In the genomic region with DNA sequence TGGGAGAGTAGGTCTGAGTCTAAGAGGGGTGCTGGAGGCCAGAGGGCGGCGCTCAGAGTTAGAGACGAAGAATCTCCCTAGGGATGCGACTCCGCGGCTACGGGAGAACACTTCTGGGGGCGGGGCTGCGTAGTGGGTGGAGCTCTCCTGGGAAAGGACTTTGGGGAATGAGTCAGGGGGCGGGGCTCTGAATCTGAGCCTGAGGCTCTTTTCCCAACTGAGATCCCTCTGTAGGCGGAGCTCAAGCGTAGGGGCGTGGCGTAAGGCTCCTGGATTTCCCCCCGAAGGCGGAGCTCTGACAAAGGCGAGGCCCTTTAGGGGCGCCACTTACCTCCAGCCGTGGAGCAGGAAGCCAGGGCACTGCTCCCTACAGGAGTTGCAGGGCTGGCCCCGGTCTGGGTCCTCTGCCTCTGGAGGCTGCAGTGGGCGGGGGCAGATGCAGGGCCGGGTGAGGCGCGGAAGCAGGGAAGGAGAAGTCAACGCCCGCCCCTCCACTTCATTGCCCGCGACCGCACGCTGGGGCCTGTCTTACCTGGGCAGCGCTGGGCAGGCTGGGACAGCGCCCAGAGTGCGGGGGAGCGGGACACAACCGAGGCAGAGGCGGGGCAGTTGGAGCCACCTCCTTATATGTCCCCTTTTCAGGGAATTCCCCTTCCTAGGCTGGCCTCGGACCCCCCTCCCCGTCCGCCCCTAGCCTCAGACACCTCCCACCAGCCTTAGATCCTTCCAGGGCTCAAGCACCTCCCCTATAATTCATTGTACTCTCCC, we compare ENCODE assay signal across 8 cellular contexts. TPM values are rescaled to one million over a fixed set of nuclear protein-coding genes. Genes with fewer than 3 reads are reported as not detected.
A peak's percentile ranks its signal among the peaks of the same experiment; 100 is the strongest.
DNase-seq lines count a peak whose midpoint lies in the region; ATAC-seq, FAIRE-seq and TF ChIP-seq lines count a peak whose summit lies in the region.

No MANE protein-coding gene starts in this region.

- peaks cover 3 to 7% (median 5%) of the 10 kb centered on the region in 3 donors for H3K4me1 Mint-ChIP-seq in IgD-negative memory B cell
- H3K4me1 Mint-ChIP-seq in stimulated activated naive CD8-positive, alpha-beta T cell treated with anti-CD3 and anti-CD28 coated beads, Interleukin-15, amount 100 ng/mL, for 72 hours: peaks cover 46% of the 10 kb centered on the region

- intact Hi-C loops in left lung (cut with DNase I): no loop called here

- H3K4me1 ChIP-seq in A549: peaks cover 26% of the 10 kb centered on the region
- H3K4me1 ChIP-seq in left lung: peaks cover 0 to 12% of the 10 kb centered on the region in 2 donors

- ATAC-seq in A549 (peak; percentile 71 to 87), left lung (peak; percentile 84)
- peak; percentile 74 for ATAC-seq in stimulated activated naive CD8-positive, alpha-beta T cell treated with anti-CD3 and anti-CD28 coated beads, Interleukin-15, amount 100 ng/mL, for 72 hours

- H3K9me3 ChIP-seq in A549 (no peaks in the 10 kb centered on the region), left lung (no peaks in the 10 kb centered on the region)

- H3K27ac Mint-ChIP-seq in IgD-negative memory B cell: peak overlapping the region; percentile 78 to 98 (median 89)
- peak overlapping the region in 1 of 2 donors; percentile 69 for H3K27ac Mint-ChIP-seq in stimulated activated naive CD8-positive, alpha-beta T cell treated with anti-CD3 and anti-CD28 coated beads, Interleukin-15, amount 100 ng/mL, for 72 hours

- H3K4me3 ChIP-seq in A549 (peak overlapping the region; percentile 63), left lung (peak overlapping the region; percentile 22 to 51)

- TF ChIP-seq CTCF in A549 (IDR thresholded peaks at IDR 0.05) (no peak), left lung (IDR thresholded peaks at IDR 0.05) (no peak)

- peak overlapping the region; percentile 99 for H3K4me2 ChIP-seq in A549

- WGBS in A549 (ENCODE audit: missing lambda C conversion rate): 0% methylated on average over 11 of the region's 39 CpGs

- no peak for TF ChIP-seq EP300 in A549 (IDR thresholded peaks at IDR 0.05)

- H3K36me3 ChIP-seq in left lung: peaks cover 0 to 24% of the 10 kb centered on the region in 2 donors

- peaks cover 0 to 1% (median 0%) of the 10 kb centered on the region in 3 donors for H3K9me3 Mint-ChIP-seq in IgD-negative memory B cell
- no peaks in the 10 kb centered on the region for H3K9me3 Mint-ChIP-seq in stimulated activated naive CD8-positive, alpha-beta T cell treated with anti-CD3 and anti-CD28 coated beads, Interleukin-15, amount 100 ng/mL, for 72 hours

- POLR2A ChIA-PET in A549 (lab: Yijun Ruan, JAX): interaction anchor here (0.7 to 1.2 kb wide), 5 partner anchors 13 to 226 kb away, joined by 3 to 11 read pairs (median 5); a partner anchor contains a TSS

- H3K4me3 Mint-ChIP-seq in IgD-negative memory B cell: peak overlapping the region; percentile 73 to 89 (median 88)
- H3K4me3 Mint-ChIP-seq in stimulated activated naive CD8-positive, alpha-beta T cell treated with anti-CD3 and anti-CD28 coated beads, Interleukin-15, amount 100 ng/mL, for 72 hours: peak overlapping the region; percentile 86 to 94

- CTCF ChIA-PET in A549 (lab: Yijun Ruan, JAX): interaction anchor here (0.7 to 2.0 kb wide), 5 partner anchors 15 to 102 kb away, joined by 3 to 8 read pairs (median 3); no protein-coding TSS in a partner anchor

- H3K27ac ChIP-seq in A549: peak overlapping the region; percentile 84 to 100
- H3K27ac ChIP-seq in left lung: peak overlapping the region; percentile 44 to 75

- H3K27me3 ChIP-seq in left lung: no peaks in the 10 kb centered on the region

- DNase-seq in A549 (ENCODE audit: low read depth in 1 of 2, low spot score in 1 of 2): peak; percentile 69 to 95
- no peak for DNase-seq in GM12892 (ENCODE audit: insufficient read length)
- DNase-seq in SK-N-DZ (ENCODE audit: low spot score): peak; percentile 89
- peak; percentile 85 for DNase-seq in dedifferentiated amniotic fluid mesenchymal stem cell (ENCODE audit: extremely low spot score)
- peak; percentile 90 to 92 for DNase-seq in left lung
- DNase-seq in stimulated activated naive CD8-positive, alpha-beta T cell treated with anti-CD3 and anti-CD28 coated beads, Interleukin-15, amount 100 ng/mL, for 72 hours: peak; percentile 21 to 42
- no peak for DNase-seq in GM19238 (ENCODE audit: insufficient read length, low spot score)

- FAIRE-seq in A549 (lab: Jason Lieb, UNC) (peak; percentile 100), GM12892 (lab: Jason Lieb, UNC) (no peak)

- TF ChIP-seq RAD21 in A549 (conservative IDR thresholded peaks at IDR 0.05 in 1 of 2, IDR thresholded peaks at IDR 0.05 in 1 of 2): 0 out of 5 replicates have a peak, but pooled peaks of 1 of the 2 experiments have one; percentile 15

- H3K36me3 Mint-ChIP-seq in IgD-negative memory B cell: no peaks in the 10 kb centered on the region

- H3K27me3 Mint-ChIP-seq in IgD-negative memory B cell: no peaks in the 10 kb centered on the region
- H3K27me3 Mint-ChIP-seq in stimulated activated naive CD8-positive, alpha-beta T cell treated with anti-CD3 and anti-CD28 coated beads, Interleukin-15, amount 100 ng/mL, for 72 hours: no peaks in the 10 kb centered on the region

- TF ChIP-seq POLR2A in A549 (IDR thresholded peaks at IDR 0.05; ENCODE audit: low read length): peak; percentile 62
- TF ChIP-seq POLR2A in GM12892 (IDR thresholded peaks at IDR 0.05; ENCODE audit: low read depth, low read length): peak; percentile 35; the same call in 1 of the 2 replicates

TF ChIP-seq in A549, 52 proteins besides CTCF, POLR2A, EP300 and RAD21 (continues in another document):
- no peak for TF ChIP-seq FOSL2 (IDR thresholded peaks at IDR 0.05)
- TF ChIP-seq FOSL2 (CRISPR knock-in tag; IDR thresholded peaks at IDR 0.05): peak; percentile 67
- peak in 1 of 2 experiments; percentile 59; a peak in 1 of 5 replicates for TF ChIP-seq JUN (IDR thresholded peaks at IDR 0.05)

RNA-seq across cellular contexts. Expression of a gene that starts 1.7 kb away (rescaled TPM):
- polyA plus RNA-seq in A549 (2011; rRNA removed) (7.9 and 9.3 TPM in 2 replicates), A549 (2017; fragmentation: RNase III; extraction: RNeasy Plus Mini Kit Qiagen cat#74134 plus additional on column Dnase treatment) (12.9 to 14.1 TPM (median 14.0 TPM) in 3 replicates), IgD-negative memory B cell (9.5 TPM)
- 16.9 and 23.0 TPM in 2 replicates for polyA plus RNA-seq in A549 (2012; cell fraction: cytosol; rRNA removed)
- 54.4 and 68.6 TPM in 2 replicates for polyA plus RNA-seq in A549 (2012; cell fraction: nucleus; rRNA removed)
- 10.3 and 17.7 TPM in 2 replicates for polyA minus RNA-seq in A549 (2011; rRNA and poly(A)+ RNA removed)
- 9.1 TPM for polyA plus RNA-seq in GM12892 (2012; ENCODE audit: missing spikeins)
- 0.42 TPM in 1 of 2 replicates, not detected in the other for polyA plus RNA-seq in SK-N-DZ (2014; cell fraction: cytosol; rRNA removed)
- not detected in 2 replicates for polyA plus RNA-seq in SK-N-DZ (2014; cell fraction: nucleus; rRNA removed)
- total RNA-seq in left lung: 10 to 100 TPM; 14.0 to 17.6 TPM

RNA-seq across cellular contexts. Expression of a gene that starts 12.8 kb away (rescaled TPM):
- 209 and 277 TPM in 2 replicates for polyA plus RNA-seq in A549 (2011; rRNA removed)
- 406 and 428 TPM in 2 replicates for polyA plus RNA-seq in A549 (2012; cell fraction: cytosol; rRNA removed)
- 165 and 236 TPM in 2 replicates for polyA plus RNA-seq in A549 (2012; cell fraction: nucleus; rRNA removed)
- 162 to 168 TPM (median 164 TPM) in 3 replicates for polyA plus RNA-seq in A549 (2017; fragmentation: RNase III; extraction: RNeasy Plus Mini Kit Qiagen cat#74134 plus additional on column Dnase treatment)
- polyA minus RNA-seq in A549 (2011; rRNA and poly(A)+ RNA removed): 267 and 271 TPM in 2 replicates
- 38.2 TPM for polyA plus RNA-seq in GM12892 (2012; ENCODE audit: missing spikeins)
- 292 TPM for polyA plus RNA-seq in IgD-negative memory B cell
- 3.0 and 4.3 TPM in 2 replicates for polyA plus RNA-seq in SK-N-DZ (2014; cell fraction: cytosol; rRNA removed)
- 0.61 and 4.2 TPM in 2 replicates for polyA plus RNA-seq in SK-N-DZ (2014; cell fraction: nucleus; rRNA removed)
- total RNA-seq in left lung: 100 to 1,000 TPM in 1 of 2 donors, 10 to 100 TPM in 1; 79.8 to 241 TPM

RNA-seq across cellular contexts. Expression of a gene that starts 15.5 kb away (rescaled TPM):
- polyA plus RNA-seq in A549 (2011; rRNA removed): 1.3 and 1.7 TPM in 2 replicates
- 1.5 and 1.6 TPM in 2 replicates for polyA plus RNA-seq in A549 (2012; cell fraction: cytosol; rRNA removed)
- polyA plus RNA-seq in A549 (2012; cell fraction: nucleus; rRNA removed): 2.1 and 2.6 TPM in 2 replicates
- polyA plus RNA-seq in A549 (2017; fragmentation: RNase III; extraction: RNeasy Plus Mini Kit Qiagen cat#74134 plus additional on column Dnase treatment): 3.3 to 4.0 TPM (median 3.8 TPM) in 3 replicates
- 1.1 and 1.3 TPM in 2 replicates for polyA minus RNA-seq in A549 (2011; rRNA and poly(A)+ RNA removed)
- polyA plus RNA-seq in GM12892 (2012; ENCODE audit: missing spikeins): 1.2 TPM
- polyA plus RNA-seq in IgD-negative memory B cell: 1.1 TPM
- 85.8 and 95.0 TPM in 2 replicates for polyA plus RNA-seq in SK-N-DZ (2014; cell fraction: cytosol; rRNA removed)
- polyA plus RNA-seq in SK-N-DZ (2014; cell fraction: nucleus; rRNA removed): 34.6 and 45.1 TPM in 2 replicates
- 1 to 10 TPM; 2.1 to 3.0 TPM for total RNA-seq in left lung

RNA-seq across cellular contexts. Expression of a gene that starts 21.9 kb away (rescaled TPM):
- polyA plus RNA-seq in A549 (2011; rRNA removed) (1.1 and 1.2 TPM in 2 replicates), A549 (2017; fragmentation: RNase III; extraction: RNeasy Plus Mini Kit Qiagen cat#74134 plus additional on column Dnase treatment) (2.2 to 3.0 TPM (median 2.5 TPM) in 3 replicates), IgD-negative memory B cell (0.49 TPM)
- polyA plus RNA-seq in A549 (2012; cell fraction: cytosol; rRNA removed): 2.7 and 4.2 TPM in 2 replicates
- 4.6 and 6.8 TPM in 2 replicates for polyA plus RNA-seq in A549 (2012; cell fraction: nucleus; rRNA removed)
- 0.41 and 1.8 TPM in 2 replicates for polyA minus RNA-seq in A549 (2011; rRNA and poly(A)+ RNA removed)
- 0.19 TPM for polyA plus RNA-seq in GM12892 (2012; ENCODE audit: missing spikeins)
- 1.3 and 4.1 TPM in 2 replicates for polyA plus RNA-seq in SK-N-DZ (2014; cell fraction: cytosol; rRNA removed)
- polyA plus RNA-seq in SK-N-DZ (2014; cell fraction: nucleus; rRNA removed): 1.5 and 8.2 TPM in 2 replicates
- 1 to 10 TPM; 5.6 to 9.4 TPM for total RNA-seq in left lung

RNA-seq across cellular contexts. Expression of a gene that starts 48.7 kb away (rescaled TPM):
- polyA plus RNA-seq in A549 (2011; rRNA removed): not detected in 2 replicates
- not detected in 2 replicates for polyA plus RNA-seq in A549 (2012; cell fraction: cytosol; rRNA removed)
- polyA plus RNA-seq in A549 (2012; cell fraction: nucleus; rRNA removed): 0.01 TPM in 1 of 2 replicates, not detected in the other
- not detected in 3 replicates for polyA plus RNA-seq in A549 (2017; fragmentation: RNase III; extraction: RNeasy Plus Mini Kit Qiagen cat#74134 plus additional on column Dnase treatment)
- polyA minus RNA-seq in A549 (2011; rRNA and poly(A)+ RNA removed): not detected in 2 replicates
- 0.17 TPM for polyA plus RNA-seq in GM12892 (2012; ENCODE audit: missing spikeins)
- polyA plus RNA-seq in IgD-negative memory B cell: not detected
- 0.06 and 0.61 TPM in 2 replicates for polyA plus RNA-seq in SK-N-DZ (2014; cell fraction: cytosol; rRNA removed)
- 0.43 and 2.0 TPM in 2 replicates for polyA plus RNA-seq in SK-N-DZ (2014; cell fraction: nucleus; rRNA removed)
- under 1 TPM; 0.21 to 0.73 TPM for total RNA-seq in left lung

Comparison
In these comparisons a context has a peak if more than half of its experiments do, and no peak if none do; other contexts are left out.
1. DNase-seq: peak in A549 (2 of 2), SK-N-DZ (single experiment), dedifferentiated amniotic fluid mesenchymal stem cell (single experiment), left lung (2 of 2) and stimulated activated naive CD8-positive, alpha-beta T cell treated with anti-CD3 and anti-CD28 coated beads, Interleukin-15, amount 100 ng/mL, for 72 hours (2 of 2); none in GM12892 (single experiment) and GM19238 (single experiment).
2. Peak in every context shown above with its lines, with median percentiles within 50 percentile points of each other: ATAC-seq.